ENCODE assay signal across 19 cellular contexts in the genomic region with DNA sequence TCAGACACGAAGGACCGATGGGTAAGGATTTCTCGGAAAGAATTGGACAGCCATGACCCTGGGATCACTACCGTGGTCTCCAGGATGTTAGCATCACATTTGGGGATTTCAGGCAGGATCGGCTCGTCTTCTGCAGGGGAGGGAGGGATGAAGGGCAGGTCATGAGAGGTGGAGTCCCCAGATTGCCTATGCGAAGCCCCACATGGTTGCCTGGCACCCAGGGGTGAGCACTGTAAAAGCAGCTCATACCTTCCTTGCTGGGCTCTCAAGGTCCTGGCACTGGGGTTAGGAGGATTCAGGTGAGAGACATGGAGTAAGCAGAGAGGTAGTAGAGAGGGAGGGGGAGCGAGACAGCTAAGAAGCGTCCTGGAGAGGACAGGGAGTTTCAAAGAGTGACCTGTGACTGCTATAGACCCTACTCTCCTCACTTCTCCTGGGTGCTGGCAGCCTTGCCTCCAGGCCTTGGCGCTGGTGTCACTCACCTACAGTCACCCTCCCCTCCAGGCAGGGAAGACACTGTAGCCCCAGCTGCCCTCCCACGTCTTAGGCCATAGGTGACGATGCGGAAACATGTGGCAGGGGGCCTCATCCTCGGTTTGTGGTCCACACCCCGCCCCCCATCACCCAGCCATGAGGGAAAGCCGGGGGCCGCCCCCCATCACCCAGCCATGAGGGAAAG. TPM values are rescaled to one million over a fixed set of nuclear protein-coding genes. Genes with fewer than 3 reads are reported as not detected.
DNase-seq lines count a peak whose midpoint lies in the region; ATAC-seq and FAIRE-seq lines count a peak whose summit lies in the region.
"Had no signal": no experiment of that assay in that cellular context is flagged by ENCODE, and none has a peak within 500 bp of the region (broad histone marks: within the 10 kb centered on the region; RNA-seq: fewer than 3 reads in every experiment).

No MANE protein-coding gene starts in this region.

- peak; percentile 68 for DNase-seq in cardiac septum (ENCODE audit: low spot score)
- no peak for DNase-seq in left ventricle myocardium superior
- DNase-seq in islet precursor cell, result peak; percentile 43
- peak; percentile 43 for DNase-seq in posterior vena cava (ENCODE audit: low spot score)
- no peak for DNase-seq in urothelium cell line (ENCODE audit: low spot score)
- DNase-seq in NCI-H187 (lab: John Stamatoyannopoulos, UW), result no peak
- DNase-seq in GF-D8 (lab: John Stamatoyannopoulos, UW), result no peak
- DNase-seq: C1 segment of cervical spinal cord; Calu3; CD4-positive, alpha-beta T cell; DMS 273 treated with DMSO at 0.1 percent for 48 hours; DMS79 treated with DMSO at 0.1 percent for 48 hours; EL had no signal

- peak; percentile 20 for FAIRE-seq in urothelium cell line (lab: Jason Lieb, UNC)
- FAIRE-seq: A204.1, G401.6, H1 had no signal

- intact Hi-C loops in cardiac septum (cut with DNase I) (loop anchor here (10.0 kb wide), 1 partner anchor 147 kb away; no protein-coding TSS in a partner anchor), left ventricle myocardium superior (cut with micrococcal nuclease) (no loop called here), posterior vena cava (cut with DNase I) (no loop called here)

- ATAC-seq in left ventricle myocardium superior (no peak), GM18861 (IDR thresholded peaks at IDR 0.05; ENCODE audit: unreplicated experiment) (no peak)

RNA-seq across cellular contexts. Expression of gene EHD4, which starts 15.0 kb away (rescaled TPM):
- total RNA-seq in cardiac septum (42.2 TPM), left ventricle myocardium superior (53.5 TPM), posterior vena cava (10 to 100 TPM; 21.3 to 22.5 TPM)

RNA-seq across cellular contexts. Expression of gene PLA2G4E, which starts 33.5 kb away (rescaled TPM):
- total RNA-seq in cardiac septum (0.08 TPM), left ventricle myocardium superior (not detected), posterior vena cava (not detected)
- total RNA-seq: B cell; CD4-positive, alpha-beta T cell; H1; HT-29 had no signal

Comparison
In these comparisons a context has a peak if more than half of its experiments do, and no peak if none do; other contexts are left out.
1. DNase-seq: peak in cardiac septum (single experiment), islet precursor cell (single experiment) and posterior vena cava (single experiment); none in left ventricle myocardium superior (single experiment), urothelium cell line (single experiment), NCI-H187 (0 of 2) and GF-D8 (single experiment).